ENCODE assay signal across 14 cellular contexts in the genomic region with DNA sequence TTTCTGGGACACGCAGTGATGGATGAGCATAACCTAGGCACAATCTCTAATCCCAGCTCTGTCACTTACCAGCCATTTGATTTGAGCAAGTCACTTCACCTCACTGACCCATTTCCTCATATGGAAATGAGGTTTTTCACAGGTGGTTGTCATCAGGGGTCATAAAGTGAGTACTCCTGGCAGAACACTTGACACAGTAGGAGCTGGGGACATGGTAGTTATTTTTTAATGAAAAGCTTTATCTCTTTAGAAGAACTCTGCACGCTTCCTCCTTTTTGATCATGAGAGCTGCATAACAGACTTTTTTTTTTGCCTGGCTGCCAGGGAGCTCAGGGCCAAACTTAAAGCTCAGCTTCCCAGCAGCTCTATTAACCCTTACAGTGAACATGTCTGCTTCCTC. TPM values are rescaled to one million over a fixed set of nuclear protein-coding genes. Genes with fewer than 3 reads are reported as not detected.
"Had no signal": no experiment of that assay in that cellular context is flagged by ENCODE, and none has a peak within 500 bp of the region (broad histone marks: within the 10 kb centered on the region; RNA-seq: fewer than 3 reads in every experiment).

No MANE protein-coding gene starts in this region.

- ATAC-seq: esophagus mucosa had no signal

- H3K27ac ChIP-seq: right atrium auricular region, skin epidermis, stomach, thoracic aorta had no signal

- H3K4me3 ChIP-seq: lung, right atrium auricular region, skin epidermis, stomach, thoracic aorta had no signal

- DNase-seq: activated CD4-positive, alpha-beta memory T cell treated with anti-CD3 and anti-CD28 coated beads, Interleukin-2, amount 10 ng/mL, durations not matched to agents 7 days and 5 days; activated naive CD8-positive, alpha-beta T cell treated with anti-CD3 and anti-CD28 coated beads, Interleukin-2, amount 10 ng/mL, durations not matched to agents 7 days and 5 days; activated T-cell treated with anti-CD3 and anti-CD28 coated beads, Interleukin-2, amount 50 U/mL, for 48 hours; anterior cingulate cortex; naive B cell; stimulated activated CD4-positive, alpha-beta T cell treated with anti-CD3 and anti-CD28 coated beads, Interleukin-4, amount 100 ng/mL, for 4 hours; stomach had no signal

- H3K9me3 ChIP-seq: right atrium auricular region, stomach, thoracic aorta had no signal

RNA-seq across cellular contexts. Expression of gene VWA5B2, which starts 8.4 kb away (rescaled TPM):
- total RNA-seq: activated CD4-positive, alpha-beta memory T cell treated with anti-CD3 and anti-CD28 coated beads, Interleukin-2, amount 10 ng/mL, durations not matched to agents 7 days and 5 days; esophagus mucosa; right atrium auricular region; thoracic aorta had no signal

RNA-seq across cellular contexts. Expression of gene CAMK2N2, which starts 23.6 kb away (rescaled TPM):
- total RNA-seq: activated naive CD8-positive, alpha-beta T cell treated with anti-CD3 and anti-CD28 coated beads, Interleukin-2, amount 10 ng/mL, durations not matched to agents 7 days and 5 days; right atrium auricular region; stomach; thoracic aorta had no signal

RNA-seq across cellular contexts. Expression of gene ECE2, which starts 38.0 kb away (rescaled TPM):
- total RNA-seq: activated CD4-positive, alpha-beta memory T cell treated with anti-CD3 and anti-CD28 coated beads, Interleukin-2, amount 10 ng/mL, durations not matched to agents 7 days and 5 days; activated naive CD8-positive, alpha-beta T cell treated with anti-CD3 and anti-CD28 coated beads, Interleukin-2, amount 10 ng/mL, durations not matched to agents 7 days and 5 days; esophagus mucosa; glomerular endothelial cell; posterior vena cava; thoracic aorta had no signal
- polyA plus RNA-seq: lung, stomach had no signal
